ENCODE assay signal across 18 cellular contexts in genomic region chr10:86113501-86113900, GRCh38.
DNase-seq lines count a peak whose midpoint lies in the region; ATAC-seq and TF ChIP-seq lines count a peak whose summit lies in the region.
"Had no signal": no experiment of that assay in that cellular context is flagged by ENCODE, and none has a peak within 500 bp of the region (broad histone marks: within the 10 kb centered on the region; RNA-seq: fewer than 3 reads in every experiment).

No MANE protein-coding gene starts in this region.

- H3K4me3 Mint-ChIP-seq in endodermal cell = no peak overlapping the region
- no peak overlapping the region for H3K4me3 Mint-ChIP-seq in stimulated activated memory B cell treated with anti-CD40 and anti-IgM and Interleukin-4, amounts not matched to agents 10 μg/mL and 1 μg/mL and 100 μg/mL, for 72 hours
- H3K4me3 Mint-ChIP-seq in CD4-positive, alpha-beta T cell = no peak overlapping the region
- H3K4me3 Mint-ChIP-seq: CD14-positive monocyte; CD8-positive, alpha-beta T cell; H9 had no signal

- H3K27me3 Mint-ChIP-seq in endodermal cell (ENCODE audit: insufficient read depth) = no peaks in the 10 kb centered on the region
- H3K27me3 Mint-ChIP-seq in stimulated activated memory B cell treated with anti-CD40 and anti-IgM and Interleukin-4, amounts not matched to agents 10 μg/mL and 1 μg/mL and 100 μg/mL, for 72 hours = no peaks in the 10 kb centered on the region
- H3K27me3 Mint-ChIP-seq in CD4-positive, alpha-beta T cell = no peaks in the 10 kb centered on the region

- peaks cover 13% of the 10 kb centered on the region for H3K4me1 ChIP-seq in BLaER1
- peaks cover 0 to 15% (median 12%) of the 10 kb centered on the region in 10 experiments; a peak in 12 of 20 replicates for H3K4me1 ChIP-seq in BLaER1 treated with 17β-estradiol and CSF1 and Interleukin-3, amounts not matched to agents 10 nM and 100 nM
- H3K4me1 ChIP-seq in endodermal cell (ENCODE audit: control insufficient read depth, insufficient read depth, low read length) = no peaks in the 10 kb centered on the region
- H3K4me1 ChIP-seq in esophagus squamous epithelium = no peaks in the 10 kb centered on the region
- H3K4me1 ChIP-seq: BE2C had no signal

- no peaks in the 10 kb centered on the region for H3K36me3 Mint-ChIP-seq in endodermal cell (ENCODE audit: low read depth)
- H3K36me3 Mint-ChIP-seq in stimulated activated memory B cell treated with anti-CD40 and anti-IgM and Interleukin-4, amounts not matched to agents 10 μg/mL and 1 μg/mL and 100 μg/mL, for 72 hours = no peaks in the 10 kb centered on the region
- no peaks in the 10 kb centered on the region for H3K36me3 Mint-ChIP-seq in CD4-positive, alpha-beta T cell (ENCODE audit: low read depth)
- H3K36me3 Mint-ChIP-seq: CD14-positive monocyte; CD8-positive, alpha-beta T cell had no signal

- no peaks in the 10 kb centered on the region for H3K9me3 ChIP-seq in BLaER1
- peaks cover 0 to 10% (median 0%) of the 10 kb centered on the region in 11 experiments; a peak in 4 of 22 replicates for H3K9me3 ChIP-seq in BLaER1 treated with 17β-estradiol and CSF1 and Interleukin-3, amounts not matched to agents 10 nM and 100 nM (replicated peaks in 1 of 11)
- no peaks in the 10 kb centered on the region for H3K9me3 ChIP-seq in endodermal cell (ENCODE audit: control insufficient read depth, low read length)
- no peaks in the 10 kb centered on the region for H3K9me3 ChIP-seq in esophagus squamous epithelium
- H3K9me3 ChIP-seq in CD4-positive, alpha-beta T cell (ENCODE audit: control insufficient read depth, low read length) = no peaks in the 10 kb centered on the region
- H3K9me3 ChIP-seq: BE2C had no signal

- H3K27ac Mint-ChIP-seq in endodermal cell = no peak overlapping the region
- no peak overlapping the region for H3K27ac Mint-ChIP-seq in stimulated activated memory B cell treated with anti-CD40 and anti-IgM and Interleukin-4, amounts not matched to agents 10 μg/mL and 1 μg/mL and 100 μg/mL, for 72 hours
- H3K27ac Mint-ChIP-seq in CD4-positive, alpha-beta T cell = no peak overlapping the region
- H3K27ac Mint-ChIP-seq: CD14-positive monocyte; CD8-positive, alpha-beta T cell; H9 had no signal

- no peak overlapping the region for H3K9ac ChIP-seq in BLaER1
- no peak overlapping the region for H3K9ac ChIP-seq in BLaER1 treated with 17β-estradiol and CSF1 and Interleukin-3, amounts not matched to agents 10 nM and 100 nM
- no peak overlapping the region for H3K9ac ChIP-seq in endodermal cell (ENCODE audit: extremely low read depth, low read length, poor library complexity, severe bottlenecking)

- no peak overlapping the region for H3K4me3 ChIP-seq in BLaER1
- H3K4me3 ChIP-seq in BLaER1 treated with 17β-estradiol and CSF1 and Interleukin-3, amounts not matched to agents 10 nM and 100 nM = no peak overlapping the region
- no peak overlapping the region for H3K4me3 ChIP-seq in endodermal cell (ENCODE audit: low read length)
- H3K4me3 ChIP-seq in esophagus squamous epithelium = no peak overlapping the region
- H3K4me3 ChIP-seq: GM12878 had no signal

- ATAC-seq in stimulated activated memory B cell treated with anti-CD40 and anti-IgM and Interleukin-4, amounts not matched to agents 10 μg/mL and 1 μg/mL and 100 μg/mL, for 72 hours = peak; percentile 7
- no peak for ATAC-seq in CD4-positive, alpha-beta T cell (ENCODE audit: poor library complexity)
- ATAC-seq: CD8-positive, alpha-beta T cell; GM12878 had no signal

- no peaks in the 10 kb centered on the region for H3K36me3 ChIP-seq in BLaER1
- no peaks in the 10 kb centered on the region for H3K36me3 ChIP-seq in BLaER1 treated with 17β-estradiol and CSF1 and Interleukin-3, amounts not matched to agents 10 nM and 100 nM
- no peaks in the 10 kb centered on the region for H3K36me3 ChIP-seq in endodermal cell (ENCODE audit: control insufficient read depth, insufficient read depth, low read length)
- no peaks in the 10 kb centered on the region for H3K36me3 ChIP-seq in esophagus squamous epithelium
- H3K36me3 ChIP-seq: BE2C had no signal

- peaks cover 2% of the 10 kb centered on the region for H3K4me1 Mint-ChIP-seq in endodermal cell
- H3K4me1 Mint-ChIP-seq in stimulated activated memory B cell treated with anti-CD40 and anti-IgM and Interleukin-4, amounts not matched to agents 10 μg/mL and 1 μg/mL and 100 μg/mL, for 72 hours = no peaks in the 10 kb centered on the region
- H3K4me1 Mint-ChIP-seq in CD4-positive, alpha-beta T cell (ENCODE audit: low read depth) = no peaks in the 10 kb centered on the region
- H3K4me1 Mint-ChIP-seq: CD14-positive monocyte, H9 had no signal

- H4K20me1 ChIP-seq in BLaER1 = no peaks in the 10 kb centered on the region
- H4K20me1 ChIP-seq in BLaER1 treated with 17β-estradiol and CSF1 and Interleukin-3, amounts not matched to agents 10 nM and 100 nM = no peaks in the 10 kb centered on the region; a peak in 1 of 22 replicates

- DNase-seq in endodermal cell = peak; percentile 7
- DNase-seq in esophagus squamous epithelium (lab: John Stamatoyannopoulos, UW) = no peak
- DNase-seq in CD4-positive, alpha-beta T cell = no peak
- DNase-seq in NCI-H82 treated with DMSO at 0.1 percent for 48 hours (lab: John Stamatoyannopoulos, UW; ENCODE audit: unreplicated experiment) = no peak
- DNase-seq: ACHN; BE2C; Calu3; CD8-positive, alpha-beta T cell; DMS53; DND-41; EL; IMR-90 had no signal

- no peaks in the 10 kb centered on the region for H3K9me3 Mint-ChIP-seq in endodermal cell
- no peaks in the 10 kb centered on the region for H3K9me3 Mint-ChIP-seq in stimulated activated memory B cell treated with anti-CD40 and anti-IgM and Interleukin-4, amounts not matched to agents 10 μg/mL and 1 μg/mL and 100 μg/mL, for 72 hours
- H3K9me3 Mint-ChIP-seq in CD4-positive, alpha-beta T cell = no peaks in the 10 kb centered on the region
- H3K9me3 Mint-ChIP-seq: CD14-positive monocyte; CD8-positive, alpha-beta T cell; H9 had no signal

- intact Hi-C loops in esophagus squamous epithelium (cut with DNase I) = no loop called here
- intact Hi-C loops in CD4-positive, alpha-beta T cell (cut with DNase I, micrococcal nuclease) = no loop called here

- no peak for TF ChIP-seq CTCF in endodermal cell (conservative IDR thresholded peaks at IDR 0.05)
- TF ChIP-seq CTCF in esophagus squamous epithelium (IDR thresholded peaks at IDR 0.05) = no peak
- TF ChIP-seq CTCF in CD4-positive, alpha-beta T cell (IDR thresholded peaks at IDR 0.05) = no peak

- POLR2A ChIA-PET in CD4-positive, alpha-beta T cell (lab: Charles Lee) = interaction anchor here (0.5 kb wide), 1 partner anchor 9 kb away, joined by 3 read pairs; no protein-coding TSS in a partner anchor

- TF ChIP-seq POLR2A in esophagus squamous epithelium (IDR thresholded peaks at IDR 0.05) = no peak

- peak overlapping the region; percentile 51 for H3K4me2 ChIP-seq in BLaER1
- H3K4me2 ChIP-seq in BLaER1 treated with 17β-estradiol and CSF1 and Interleukin-3, amounts not matched to agents 10 nM and 100 nM = peak overlapping the region in 8 of 11 experiments; percentile 13 to 61 (median 48); a peak in 12 of 22 replicates

- H3K27ac ChIP-seq in BLaER1 (no peak overlapping the region), endodermal cell (ENCODE audit: low read depth, low read length) (no peak overlapping the region), esophagus squamous epithelium (no peak overlapping the region)
- no peak overlapping the region for H3K27ac ChIP-seq in BLaER1 treated with 17β-estradiol and CSF1 and Interleukin-3, amounts not matched to agents 10 nM and 100 nM
- H3K27ac ChIP-seq in CD4-positive, alpha-beta T cell (ENCODE audit: low read depth, low read length) = no peak overlapping the region

- H3K27me3 ChIP-seq in BLaER1 (no peaks in the 10 kb centered on the region), endodermal cell (ENCODE audit: control insufficient read depth, insufficient read depth, low read length, poor library complexity, severe bottlenecking) (no peaks in the 10 kb centered on the region), esophagus squamous epithelium (no peaks in the 10 kb centered on the region)
- H3K27me3 ChIP-seq in BLaER1 treated with 17β-estradiol and CSF1 and Interleukin-3, amounts not matched to agents 10 nM and 100 nM = no peaks in the 10 kb centered on the region
- H3K27me3 ChIP-seq in CD4-positive, alpha-beta T cell (ENCODE audit: control insufficient read depth, insufficient read depth, low read length) = no peaks in the 10 kb centered on the region
- H3K27me3 ChIP-seq: BE2C had no signal

- WGBS in endodermal cell (ENCODE audit: insufficient coverage in 1 of 2, insufficient read length in 1 of 2), 2 experiments = 95% methylated on average over 3 to 4 of the region's 4 CpGs
- WGBS in esophagus squamous epithelium, 2 donors = 72 to 80% methylated on average over 4 of the region's 4 CpGs

- CTCF ChIA-PET in CD4-positive, alpha-beta T cell (lab: Charles Lee) = no interaction called here
